8 cellular contexts compared by ENCODE assay signal in the genomic region with DNA sequence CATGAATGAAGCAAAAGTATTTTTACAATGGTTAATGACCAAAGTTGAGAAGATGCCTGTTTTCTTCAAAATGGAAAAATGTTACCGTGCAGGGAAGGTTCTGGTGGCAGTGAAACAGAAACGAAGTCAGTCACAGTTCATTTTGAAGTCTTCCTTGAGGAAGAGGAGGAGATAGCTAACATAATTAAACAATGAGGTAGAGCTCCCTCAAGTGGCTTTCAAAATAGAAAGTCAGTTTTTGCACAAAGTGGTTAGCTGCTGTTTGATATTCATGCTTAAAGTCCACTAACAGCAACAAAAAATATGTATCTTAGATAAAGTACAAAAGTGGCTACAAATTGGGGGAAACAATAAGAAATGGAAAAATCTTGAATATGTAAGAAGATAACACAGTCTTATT.
DNase-seq lines count a peak whose midpoint lies in the region; ATAC-seq and TF ChIP-seq lines count a peak whose summit lies in the region.

No MANE protein-coding gene starts in this region.

- peaks cover 0 to 4% (median 0%) of the 10 kb centered on the region in 4 donors for H3K4me1 ChIP-seq in right lobe of liver
- H3K4me1 ChIP-seq in CD8-positive, alpha-beta memory T cell (ENCODE audit: insufficient read depth, low read length): no peaks in the 10 kb centered on the region

- POLR2A ChIA-PET in activated CD8-positive, alpha-beta T cell treated with anti-CD3 and anti-CD28 coated beads for 36 hours (lab: Charles Lee): no interaction called here
- POLR2A ChIA-PET in CD8-positive, alpha-beta memory T cell (lab: Charles Lee): no interaction called here

- no peaks in the 10 kb centered on the region for H3K27me3 ChIP-seq in right lobe of liver
- H3K27me3 ChIP-seq in CD8-positive, alpha-beta memory T cell (ENCODE audit: insufficient read depth, low read length, poor library complexity, severe bottlenecking): no peaks in the 10 kb centered on the region

- no peak overlapping the region for H3K27ac ChIP-seq in right lobe of liver
- no peak overlapping the region for H3K27ac ChIP-seq in CD8-positive, alpha-beta memory T cell (ENCODE audit: low read depth, low read length)

- H3K4me3 Mint-ChIP-seq in activated CD8-positive, alpha-beta T cell treated with anti-CD3 and anti-CD28 coated beads for 36 hours: no peak overlapping the region
- no peak overlapping the region for H3K4me3 Mint-ChIP-seq in CD8-positive, alpha-beta memory T cell

- CTCF ChIA-PET in activated CD8-positive, alpha-beta T cell treated with anti-CD3 and anti-CD28 coated beads for 36 hours (lab: Charles Lee): interaction anchor here (0.9 to 2.0 kb wide), 15 partner anchors 10 to 334 kb away, joined by 3 to 18 read pairs (median 4); no protein-coding TSS in a partner anchor
- CTCF ChIA-PET in CD8-positive, alpha-beta memory T cell (lab: Charles Lee): no interaction called here

- H3K9me3 ChIP-seq in right lobe of liver: no peaks in the 10 kb centered on the region
- H3K9me3 ChIP-seq in CD8-positive, alpha-beta memory T cell (ENCODE audit: low read length): no peaks in the 10 kb centered on the region

- no peak overlapping the region for H3K4me3 ChIP-seq in right lobe of liver
- H3K4me3 ChIP-seq in CD8-positive, alpha-beta memory T cell (ENCODE audit: low read length): no peak overlapping the region

- H3K27ac Mint-ChIP-seq in activated CD8-positive, alpha-beta T cell treated with anti-CD3 and anti-CD28 coated beads for 36 hours: no peak overlapping the region
- H3K27ac Mint-ChIP-seq in CD8-positive, alpha-beta memory T cell: peak overlapping the region in 1 of 8 donors; percentile 55

- DNase-seq in GDM1 (lab: John Stamatoyannopoulos, UW) (peak; percentile 9), right lobe of liver (no peak), anterior cingulate cortex (lab: John Stamatoyannopoulos, UW) (no peak), COR-L47 (lab: John Stamatoyannopoulos, UW) (no peak), activated gamma-delta T cell treated with Interleukin-2 at 50 U/mL for 16 hours (no peak)
- DNase-seq in activated CD8-positive, alpha-beta T cell treated with anti-CD3 and anti-CD28 coated beads for 36 hours: no peak
- no peak for DNase-seq in CD8-positive, alpha-beta memory T cell

- peaks cover 3% of the 10 kb centered on the region for H3K27me3 Mint-ChIP-seq in activated CD8-positive, alpha-beta T cell treated with anti-CD3 and anti-CD28 coated beads for 36 hours
- H3K27me3 Mint-ChIP-seq in CD8-positive, alpha-beta memory T cell: peaks cover 0 to 4% of the 10 kb centered on the region in 2 donors

- peaks cover 4% of the 10 kb centered on the region for H3K4me1 Mint-ChIP-seq in activated CD8-positive, alpha-beta T cell treated with anti-CD3 and anti-CD28 coated beads for 36 hours (ENCODE audit: low read depth)
- H3K4me1 Mint-ChIP-seq in CD8-positive, alpha-beta memory T cell: peaks cover 5 to 6% (median 5%) of the 10 kb centered on the region in 3 donors

- intact Hi-C loops in activated CD8-positive, alpha-beta T cell treated with anti-CD3 and anti-CD28 coated beads for 36 hours (cut with micrococcal nuclease): no loop called here
- intact Hi-C loops in right lobe of liver (cut with DNase I): no loop called here

- no peak for TF ChIP-seq POLR2A in right lobe of liver (IDR thresholded peaks at IDR 0.05)

- TF ChIP-seq CTCF in activated CD8-positive, alpha-beta T cell treated with anti-CD3 and anti-CD28 coated beads for 36 hours (IDR thresholded peaks at IDR 0.05): peak; percentile 35
- TF ChIP-seq CTCF in right lobe of liver (IDR thresholded peaks at IDR 0.05): peak; percentile 34 to 55 (median 52)

- ATAC-seq in HG03432 (IDR thresholded peaks at IDR 0.05; ENCODE audit: unreplicated experiment): peak; percentile 67
- no peak for ATAC-seq in activated CD8-positive, alpha-beta T cell treated with anti-CD3 and anti-CD28 coated beads for 36 hours
- peak; percentile 82 to 87 (median 86) for ATAC-seq in right lobe of liver

- H3K36me3 ChIP-seq in right lobe of liver: no peaks in the 10 kb centered on the region
- H3K36me3 ChIP-seq in CD8-positive, alpha-beta memory T cell (ENCODE audit: insufficient read depth, low read length): no peaks in the 10 kb centered on the region

- WGBS in right lobe of liver (ENCODE audit: insufficient coverage, low coverage, low lambda C conversion rate, missing lambda C conversion rate): 0% methylated on average over 2 of the region's 2 CpGs

- no peaks in the 10 kb centered on the region for H3K36me3 Mint-ChIP-seq in activated CD8-positive, alpha-beta T cell treated with anti-CD3 and anti-CD28 coated beads for 36 hours (ENCODE audit: low read depth)
- no peaks in the 10 kb centered on the region for H3K36me3 Mint-ChIP-seq in CD8-positive, alpha-beta memory T cell

- H3K9me3 Mint-ChIP-seq in activated CD8-positive, alpha-beta T cell treated with anti-CD3 and anti-CD28 coated beads for 36 hours: no peaks in the 10 kb centered on the region
- H3K9me3 Mint-ChIP-seq in CD8-positive, alpha-beta memory T cell: no peaks in the 10 kb centered on the region
